Comparison of ENCODE assay signal across 6 cellular contexts in genomic region chr15:72861511-72861910, GRCh38.
"Had no signal": no experiment of that assay in that cellular context is flagged by ENCODE, and none has a peak within 500 bp of the region (broad histone marks: within the 10 kb centered on the region; RNA-seq: fewer than 3 reads in every experiment).

No MANE protein-coding gene starts in this region.

- H3K9me3 Mint-ChIP-seq: GM23338, H9, HFFc6 had no signal

- H3K4me3 ChIP-seq: GM23338, K562 had no signal

- H3K27ac Mint-ChIP-seq: GM23338, H9, HFFc6 had no signal

- ATAC-seq: GM23338, HCT116, K562 had no signal

- DNase-seq: H9, HFFc6, IMR-90 had no signal

- H3K4me3 Mint-ChIP-seq: GM23338, H9, HFFc6 had no signal

- H3K4me1 Mint-ChIP-seq: GM23338 had no signal
